13 cellular contexts compared by ENCODE assay signal in genomic region chr11:69009441-69010211, GRCh38. TPM values are rescaled to one million over a fixed set of nuclear protein-coding genes. Genes with fewer than 3 reads are reported as not detected.
A peak's percentile ranks its signal among the peaks of the same experiment; 100 is the strongest.
DNase-seq lines count a peak whose midpoint lies in the region; FAIRE-seq and TF ChIP-seq lines count a peak whose summit lies in the region.
"Had no signal": no experiment of that assay in that cellular context is flagged by ENCODE, and none has a peak within 500 bp of the region (broad histone marks: within the 10 kb centered on the region; RNA-seq: fewer than 3 reads in every experiment).

No MANE protein-coding gene starts in this region.

- no peak overlapping the region for H3K56ac ChIP-seq in H9 (ENCODE audit: insufficient read length, low read depth, low read length)

- no peak overlapping the region for H2BK12ac ChIP-seq in H9 (ENCODE audit: insufficient read length, low read depth, low read length)

- H3K23me2 ChIP-seq in H9 (ENCODE audit: insufficient read length, low read depth, low read length, poor library complexity, severe bottlenecking) = peaks cover 22% of the 10 kb centered on the region

- H3K4me1 ChIP-seq in mesodermal cell (ENCODE audit: control insufficient read depth, insufficient read depth, low read length, poor library complexity, severe bottlenecking) (peaks cover 71% of the 10 kb centered on the region), subcutaneous abdominal adipose tissue (ENCODE audit: control insufficient read depth in 5 of 5, insufficient read depth in 5 of 5, low read length in 5 of 5) (peaks cover 8 to 78% (median 68%) of the 10 kb centered on the region in 5 donors), H9 (ENCODE audit: insufficient read depth, low read length) (peaks cover 2% of the 10 kb centered on the region; the same call in 1 of the 2 replicates)

- peaks cover 3 to 46% (median 7%) of the 10 kb centered on the region in 5 donors for H3K27me3 ChIP-seq in subcutaneous abdominal adipose tissue (ENCODE audit: control insufficient read depth in 5 of 5, insufficient read depth in 4 of 5, low read length in 5 of 5)
- H3K27me3 ChIP-seq in H9 (ENCODE audit: insufficient read depth, low read length) = no peaks in the 10 kb centered on the region

- no peak overlapping the region for H2AFZ ChIP-seq in H9 (ENCODE audit: low read length)

- H3K4me2 ChIP-seq in H9 (ENCODE audit: insufficient read depth, insufficient read length, low read length) = no peak overlapping the region

- no peaks in the 10 kb centered on the region for H3K79me1 ChIP-seq in H9 (ENCODE audit: insufficient read depth, low read depth, low read length, poor library complexity, severe bottlenecking)

- H2BK15ac ChIP-seq in H9 (ENCODE audit: low read depth, low read length) = no peak overlapping the region

- 91 to 93% methylated on average over 8 to 9 of the region's 16 CpGs for WGBS in mesodermal cell (ENCODE audit: insufficient coverage in 2 of 2), 2 experiments
- WGBS in H9 (ENCODE audit: extremely low coverage, insufficient read length, low lambda C conversion rate) = no CpG with 5 or more reads among the region's 16 CpGs

- no peaks in the 10 kb centered on the region for H4K20me1 ChIP-seq in H9 (ENCODE audit: control insufficient read depth, insufficient read depth, insufficient read length)

- H3K9ac ChIP-seq in subcutaneous abdominal adipose tissue (ENCODE audit: low read length in 5 of 5) (peak overlapping the region in 3 of 5 donors; percentile 6 to 23 (median 20)), H9 (ENCODE audit: extremely low read depth, insufficient read length, low read length) (no peak overlapping the region)

- H3K27ac Mint-ChIP-seq in chondrocyte (ENCODE audit: unreplicated experiment) (peak overlapping the region; percentile 95), H9 (no peak overlapping the region)

- peak; percentile 81 for FAIRE-seq in HTR-8/SVneo (lab: Jason Lieb, UNC)
- FAIRE-seq: islet of Langerhans, pancreas had no signal

- H3K79me2 ChIP-seq in H9 (ENCODE audit: insufficient read depth, low read length) = no peaks in the 10 kb centered on the region

- H3K23ac ChIP-seq in H9 (ENCODE audit: insufficient read length, low read depth, low read length) = no peak overlapping the region

- H3K4me3 ChIP-seq in mesodermal cell (ENCODE audit: extremely low read depth, insufficient read depth, low read length, poor library complexity, severe bottlenecking) (no peak overlapping the region), subcutaneous abdominal adipose tissue (ENCODE audit: low read depth in 1 of 5, low read length in 5 of 5) (peak overlapping the region in 1 of 5 donors; percentile 69)

- H4K5ac ChIP-seq in H9 (ENCODE audit: insufficient read length, low read depth, low read length) = no peak overlapping the region

- H3K14ac ChIP-seq in H9 (ENCODE audit: insufficient read depth, low read length) = no peak overlapping the region

- no peak overlapping the region for H3K4ac ChIP-seq in H9 (ENCODE audit: low read depth, low read length)

- TF ChIP-seq CTCF in chondrocyte (IDR thresholded peaks at IDR 0.05) (peak; percentile 14), H9 (conservative IDR thresholded peaks at IDR 0.05) (no peak)

- H3K36me3 ChIP-seq in mesodermal cell (ENCODE audit: control insufficient read depth, insufficient read depth, low read length) (peaks cover 16% of the 10 kb centered on the region), subcutaneous abdominal adipose tissue (ENCODE audit: control insufficient read depth in 5 of 5, insufficient read depth in 5 of 5, low read length in 5 of 5) (peaks cover 0 to 15% (median 4%) of the 10 kb centered on the region in 5 donors)
- H3K36me3 ChIP-seq: pancreas had no signal

- no peak overlapping the region for H3K18ac ChIP-seq in H9 (ENCODE audit: insufficient read length, low read depth, low read length)

- no peaks in the 10 kb centered on the region for H3K36me3 Mint-ChIP-seq in chondrocyte (ENCODE audit: low read depth)
- peaks cover 0 to 5% (median 0%) of the 10 kb centered on the region in 3 experiments; a peak in 3 of 7 replicates for H3K36me3 Mint-ChIP-seq in H9 (ENCODE audit: insufficient read depth in 1 of 3, low read depth in 3 of 3)

- H3K4me1 Mint-ChIP-seq in chondrocyte (ENCODE audit: low read depth) (peaks cover 61% of the 10 kb centered on the region), H9 (peaks cover 36% of the 10 kb centered on the region in 2 experiments)

- H4K8ac ChIP-seq in H9 (replicated peaks; ENCODE audit: insufficient read length, low read depth, low read length) = no peak overlapping the region

- H3K9me3 Mint-ChIP-seq in chondrocyte (ENCODE audit: low read depth) (no peaks in the 10 kb centered on the region), H9 (no peaks in the 10 kb centered on the region)

- H2BK5ac ChIP-seq in H9 (ENCODE audit: insufficient read length, low read length) = no peak overlapping the region

- H3K27me3 Mint-ChIP-seq in chondrocyte (ENCODE audit: low read depth) = no peaks in the 10 kb centered on the region
- H3K27me3 Mint-ChIP-seq in H9 (ENCODE audit: low read depth) = peaks cover 7% of the 10 kb centered on the region

- H3K4me3 Mint-ChIP-seq in chondrocyte (ENCODE audit: unreplicated experiment) (no peak overlapping the region), H9 (no peak overlapping the region)

- H2BK120ac ChIP-seq in H9 (ENCODE audit: low read depth, low read length, poor library complexity, severe bottlenecking) = no peak overlapping the region

- H3K9me3 ChIP-seq in mesodermal cell (ENCODE audit: control insufficient read depth, low read length) (no peaks in the 10 kb centered on the region), subcutaneous abdominal adipose tissue (ENCODE audit: control insufficient read depth in 5 of 5, low read length in 5 of 5) (no peaks in the 10 kb centered on the region), H9 (ENCODE audit: control insufficient read depth, low read depth, low read length) (no peaks in the 10 kb centered on the region)
- H3K9me3 ChIP-seq: pancreas had no signal

- no peak overlapping the region for H2BK20ac ChIP-seq in H9 (ENCODE audit: low read depth, low read length, poor library complexity, severe bottlenecking)

- no peak overlapping the region for H2AK5ac ChIP-seq in H9 (ENCODE audit: insufficient read length, low read length)

- H3T11ph ChIP-seq in H9 (ENCODE audit: low read length) = no peak overlapping the region

- peak overlapping the region; percentile 84 for H3K27ac ChIP-seq in mesodermal cell (ENCODE audit: low read depth, low read length, severe bottlenecking)
- peak overlapping the region; percentile 60 for H3K27ac ChIP-seq in subcutaneous abdominal adipose tissue (ENCODE audit: low read depth, low read length)
- H3K27ac ChIP-seq in H9 (ENCODE audit: insufficient read length, low read depth, low read length) = no peak overlapping the region

- no peak overlapping the region for H4K91ac ChIP-seq in H9 (ENCODE audit: insufficient read length, low read depth, low read length)

- DNase-seq in HTR-8/SVneo (ENCODE audit: insufficient read length, low spot score) (no peak), chondrocyte (ENCODE audit: low spot score) (peak; percentile 78), NCI-H2081 treated with DMSO at 0.1 percent for 48 hours (lab: John Stamatoyannopoulos, UW) (no peak), H9 (no peak), 8988T (no peak)
- DNase-seq in stimulated activated naive CD4-positive, alpha-beta T cell (lab: John Stamatoyannopoulos, UW) = no peak
- DNase-seq: activated CD4-positive, CD25-positive, alpha-beta regulatory T cell; cerebellar nuclear complex; NCI-H345 had no signal

RNA-seq across cellular contexts. Expression of gene MRGPRF, which starts 3.4 kb away (rescaled TPM):
- 1.6 to 8.8 TPM (median 8.2 TPM) in 3 replicates for total RNA-seq in chondrocyte
- polyA plus RNA-seq in mesodermal cell (2013, experiment 1 of 2) = 4.4 TPM
- 4.5 TPM for polyA plus RNA-seq in mesodermal cell (2013, experiment 2 of 2)
- 4.0 and 4.3 TPM in 2 replicates for total RNA-seq in H9 (2021)

RNA-seq across cellular contexts. Expression of gene MRGPRD, which starts 28.8 kb away (rescaled TPM):
- total RNA-seq in chondrocyte (not detected in 3 replicates), H9 (2021) (not detected in 2 replicates)
- polyA plus RNA-seq in mesodermal cell (2013, experiment 1 of 2) = not detected
- polyA plus RNA-seq in mesodermal cell (2013, experiment 2 of 2) = not detected
- total RNA-seq: pancreas had no signal
- polyA plus RNA-seq: pancreas had no signal

RNA-seq across cellular contexts. Expression of gene TPCN2, which starts 39.1 kb away (rescaled TPM):
- 12.3 to 18.1 TPM (median 12.6 TPM) in 3 replicates for total RNA-seq in chondrocyte
- polyA plus RNA-seq in mesodermal cell (2013, experiment 1 of 2) = 8.9 TPM
- polyA plus RNA-seq in mesodermal cell (2013, experiment 2 of 2) = 7.7 TPM
- 16.2 and 16.8 TPM in 2 replicates for total RNA-seq in H9 (2021)
